ENCODE assay signal across 1 cellular context in genomic region chr2:58447586-58447985, GRCh38.
TF ChIP-seq lines count a peak whose summit lies in the region.

No MANE protein-coding gene starts in this region.

TF ChIP-seq in H1, 55 proteins besides CTCF, POLR2A, EP300 and RAD21:
- TF ChIP-seq SIRT6 (IDR thresholded peaks at IDR 0.05; ENCODE audit: low read length) (no peak), HDAC2 (IDR thresholded peaks at IDR 0.05; ENCODE audit: borderline replicate concordance in 1 of 2, low read depth in 2 of 2, low read length in 2 of 2) (no peak), GTF2F1 (IDR thresholded peaks at IDR 0.05; ENCODE audit: borderline replicate concordance, low read depth, low read length) (no peak), SUZ12 (IDR thresholded peaks at IDR 0.05; ENCODE audit: low read length) (no peak), SP2 (IDR thresholded peaks at IDR 0.05; ENCODE audit: low read length) (no peak), PHF8 (conservative IDR thresholded peaks at IDR 0.05; ENCODE audit: low read depth, low read length) (no peak), MAFK (IDR thresholded peaks at IDR 0.05; ENCODE audit: low read depth, low read length) (no peak), TEAD4 (IDR thresholded peaks at IDR 0.05; ENCODE audit: low read depth, low read length) (no peak), GABPA (IDR thresholded peaks at IDR 0.05; ENCODE audit: borderline replicate concordance, insufficient read depth, low read length) (no peak), EZH2 (IDR thresholded peaks at IDR 0.05; ENCODE audit: low read depth, low read length, severe bottlenecking) (no peak), ATF3 (IDR thresholded peaks at IDR 0.05; ENCODE audit: insufficient read depth, low read depth, low read length) (no peak), KDM1A (IDR thresholded peaks at IDR 0.05; ENCODE audit: borderline replicate concordance, low read length) (no peak), SRF (IDR thresholded peaks at IDR 0.05; ENCODE audit: low read depth, low read length) (no peak), BACH1 (IDR thresholded peaks at IDR 0.05; ENCODE audit: low read length) (no peak), NRF1 (IDR thresholded peaks at IDR 0.05; ENCODE audit: low read depth, low read length) (no peak)
